23 cellular contexts compared by ENCODE assay signal in the genomic region with DNA sequence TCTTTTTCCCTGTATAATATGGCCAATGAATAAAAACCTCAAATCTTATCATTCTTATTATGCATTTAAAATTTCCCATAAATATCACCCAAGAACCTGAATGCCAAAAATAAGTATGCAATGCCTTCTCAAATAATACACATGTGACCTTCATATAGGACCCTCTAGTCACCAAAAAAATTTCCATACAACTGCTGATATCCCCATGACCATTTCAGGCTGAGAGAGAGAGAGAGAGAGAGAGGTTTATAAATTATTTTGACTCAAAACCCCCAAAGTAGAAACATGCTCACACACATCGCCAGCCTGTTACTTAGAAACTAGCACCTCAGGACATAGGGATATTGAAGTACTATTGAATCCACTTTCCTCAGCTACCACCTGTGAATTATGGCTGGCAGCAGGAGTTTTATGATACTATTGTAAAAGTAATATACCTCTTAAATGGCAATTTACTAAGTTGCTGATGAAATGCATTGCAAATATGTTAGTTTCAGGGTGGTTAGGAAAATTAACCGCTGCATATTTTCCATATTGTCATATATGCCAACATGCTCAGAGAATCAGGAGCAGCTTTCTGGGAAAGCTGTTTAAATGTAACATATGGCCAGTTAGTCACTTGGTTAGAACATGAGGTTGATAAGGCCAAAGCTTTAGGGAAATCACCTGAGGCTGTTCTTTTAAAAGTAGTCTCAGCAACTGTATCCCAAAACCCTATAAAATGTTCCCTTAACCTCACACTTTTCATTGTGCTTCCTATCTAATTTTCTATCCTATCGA.
A peak's percentile ranks its signal among the peaks of the same experiment; 100 is the strongest.
DNase-seq lines count a peak whose midpoint lies in the region; ATAC-seq and TF ChIP-seq lines count a peak whose summit lies in the region.
"Had no signal": no experiment of that assay in that cellular context is flagged by ENCODE, and none has a peak within 500 bp of the region (broad histone marks: within the 10 kb centered on the region; RNA-seq: fewer than 3 reads in every experiment).

No MANE protein-coding gene starts in this region.

- H3K4me2 ChIP-seq in mesenchymal stem cell (ENCODE audit: low read length, poor library complexity, severe bottlenecking) = no peak overlapping the region

- H3K4me3 ChIP-seq in astrocyte of the spinal cord (ENCODE audit: low read depth, low read length) (no peak overlapping the region), mesenchymal stem cell (ENCODE audit: insufficient read depth in 1 of 2, low read depth in 1 of 2, low read length in 2 of 2) (no peak overlapping the region), gastrocnemius medialis (no peak overlapping the region)
- H3K4me3 ChIP-seq: ascending aorta, right lobe of liver, SK-N-MC, transverse colon had no signal

- H3K4ac ChIP-seq in mesenchymal stem cell (ENCODE audit: low read depth in 1 of 2, low read length in 2 of 2) = no peak overlapping the region

- TF ChIP-seq CTCF in astrocyte of the spinal cord (IDR thresholded peaks at IDR 0.05; ENCODE audit: low read depth, low read length) (no peak), gastrocnemius medialis (IDR thresholded peaks at IDR 0.05 in 4 of 5, conservative IDR thresholded peaks at IDR 0.05 in 1 of 5) (no peak)

- no peaks in the 10 kb centered on the region for H3K36me3 ChIP-seq in mesenchymal stem cell (ENCODE audit: control insufficient read depth in 1 of 2, insufficient read depth in 2 of 2, low read depth in 1 of 2, low read length in 2 of 2)
- H3K36me3 ChIP-seq in gastrocnemius medialis = no peaks in the 10 kb centered on the region
- H3K36me3 ChIP-seq: ascending aorta, right lobe of liver, transverse colon had no signal

- H3K27me3 ChIP-seq in mesenchymal stem cell (ENCODE audit: control insufficient read depth in 1 of 2, insufficient read depth in 1 of 2, low read length in 2 of 2) (no peaks in the 10 kb centered on the region), gastrocnemius medialis (peaks cover 0 to 3% (median 0%) of the 10 kb centered on the region in 3 donors)
- H3K27me3 ChIP-seq: ascending aorta, right lobe of liver, transverse colon had no signal

- H2AFZ ChIP-seq in mesenchymal stem cell (ENCODE audit: low read depth, low read length) = no peak overlapping the region

- DNase-seq in activated T-cell treated with anti-CD3 and anti-CD28 coated beads, Interleukin-2, amount 50 U/mL, for 72 hours = no peak
- no peak for DNase-seq in activated T-cell treated with anti-CD3 and anti-CD28 coated beads for 4 hours
- DNase-seq in astrocyte of the spinal cord (ENCODE audit: low read depth, low spot score) = peak; percentile 37
- DNase-seq in mesenchymal stem cell = no peak
- DNase-seq in gastrocnemius medialis = no peak
- DNase-seq in D341Med (ENCODE audit: low spot score) = no peak
- DNase-seq in activated CD4-positive, alpha-beta T cell treated with anti-CD3 and anti-CD28 coated beads for 36 hours = no peak
- DNase-seq in NCI-H774 (lab: John Stamatoyannopoulos, UW) = no peak
- DNase-seq: activated CD4-positive, alpha-beta T cell treated with anti-CD3 and anti-CD28 coated beads for 4 hours; activated naive CD4-positive, alpha-beta T cell treated with anti-CD3 and anti-CD28 coated beads, Interleukin-2, amount 50 U/mL, for 16 hours; C1 segment of cervical spinal cord; NCI-H187; posterior cingulate gyrus; right lobe of liver; T-helper 17 cell; transverse colon had no signal

- H3K18ac ChIP-seq in mesenchymal stem cell (ENCODE audit: low read depth in 1 of 2, low read length in 2 of 2) = no peak overlapping the region

- H3K79me1 ChIP-seq in mesenchymal stem cell (replicated peaks; ENCODE audit: low read length, poor library complexity, severe bottlenecking) = peaks cover 1% of the 10 kb centered on the region

- H3K36me3 Mint-ChIP-seq in activated T-cell treated with anti-CD3 and anti-CD28 coated beads, Interleukin-2, amount 50 U/mL, for 72 hours (ENCODE audit: insufficient read depth in 2 of 2) = peaks cover 2 to 9% of the 10 kb centered on the region in 2 donors
- H3K36me3 Mint-ChIP-seq in activated CD4-positive, alpha-beta T cell treated with anti-CD3 and anti-CD28 coated beads for 36 hours (ENCODE audit: low read depth) = no peaks in the 10 kb centered on the region

- 100% methylated on average over 1 of the region's 3 CpGs for WGBS in mesenchymal stem cell

- POLR2A ChIA-PET in activated CD4-positive, alpha-beta T cell treated with anti-CD3 and anti-CD28 coated beads for 36 hours (lab: Charles Lee) = no interaction called here

- no peak overlapping the region for H2AK5ac ChIP-seq in mesenchymal stem cell (ENCODE audit: low read length, severe bottlenecking)

- H2BK5ac ChIP-seq in mesenchymal stem cell (ENCODE audit: low read depth, low read length, poor library complexity, severe bottlenecking) = no peak overlapping the region

- no peak overlapping the region for H4K91ac ChIP-seq in mesenchymal stem cell (ENCODE audit: low read length)

- H3K14ac ChIP-seq in mesenchymal stem cell (ENCODE audit: low read length in 2 of 2) = no peak overlapping the region

- TF ChIP-seq POLR2A in gastrocnemius medialis (IDR thresholded peaks at IDR 0.05) = no peak

- in situ Hi-C loops in astrocyte of the spinal cord (cut with HindIII; ENCODE audit: low sequenced_read_pairs) (no loop called here), gastrocnemius medialis (cut with MboI; ENCODE audit: low sequenced_read_pairs in 4 of 4) (no loop called here)

- H3K9me3 ChIP-seq in mesenchymal stem cell (ENCODE audit: control insufficient read depth, low read length) (peaks cover 20% of the 10 kb centered on the region), gastrocnemius medialis (peaks cover 0 to 5% (median 0%) of the 10 kb centered on the region in 3 donors)
- H3K9me3 ChIP-seq: right lobe of liver had no signal

- H3K4me1 ChIP-seq in mesenchymal stem cell (ENCODE audit: control insufficient read depth, insufficient read depth, low read depth, low read length) (no peaks in the 10 kb centered on the region), gastrocnemius medialis (no peaks in the 10 kb centered on the region)
- H3K4me1 ChIP-seq: ascending aorta, transverse colon had no signal

- peak in 1 of 2 donors; percentile 43 for ATAC-seq in activated T-cell treated with anti-CD3 and anti-CD28 coated beads, Interleukin-2, amount 50 U/mL, for 72 hours (replicated peaks in 1 of 2)
- no peak for ATAC-seq in gastrocnemius medialis
- ATAC-seq in activated CD4-positive, alpha-beta T cell treated with anti-CD3 and anti-CD28 coated beads for 36 hours = no peak
- ATAC-seq: right lobe of liver, T-helper 17 cell had no signal

- no peak overlapping the region for H2BK120ac ChIP-seq in mesenchymal stem cell (ENCODE audit: low read depth, low read length)

- intact Hi-C loops in gastrocnemius medialis (cut with DNase I; ENCODE audit: low total_unique reads) = no loop called here
- intact Hi-C loops in activated CD4-positive, alpha-beta T cell treated with anti-CD3 and anti-CD28 coated beads for 36 hours (cut with DNase I, micrococcal nuclease) = no loop called here

- peak overlapping the region; percentile 61 for H3K27ac Mint-ChIP-seq in activated T-cell treated with anti-CD3 and anti-CD28 coated beads, Interleukin-2, amount 50 U/mL, for 72 hours
- no peak overlapping the region for H3K27ac Mint-ChIP-seq in activated CD4-positive, alpha-beta T cell treated with anti-CD3 and anti-CD28 coated beads for 36 hours
- H3K27ac Mint-ChIP-seq: activated T-helper 1 cell treated with anti-CD3 and anti-CD28 coated beads, Interleukin-12 subunit alpha, Interleukin-12 subunit beta, Interleukin-2, Interleukin-4 antibody, amounts not matched to agents 30 ng/mL and 10 ng/mL and 1 ng/mL, durations not matched to agents 14 hours and 24 hours and 36 hours; nephron; T-helper 17 cell had no signal

- H3K23ac ChIP-seq in mesenchymal stem cell (ENCODE audit: low read length in 2 of 2) = no peak overlapping the region

- no peak overlapping the region for H3K27ac ChIP-seq in mesenchymal stem cell (ENCODE audit: low read length, poor library complexity, severe bottlenecking)
- H3K27ac ChIP-seq in gastrocnemius medialis = no peak overlapping the region
- H3K27ac ChIP-seq: ascending aorta, epithelial cell of prostate, HL-60, right lobe of liver, SK-N-MC, transverse colon had no signal

- H3K9ac ChIP-seq in mesenchymal stem cell (ENCODE audit: low read length) = peak overlapping the region; percentile 19

- no peak overlapping the region for H2BK15ac ChIP-seq in mesenchymal stem cell (ENCODE audit: low read depth, poor library complexity, severe bottlenecking)

- CTCF ChIA-PET in activated CD4-positive, alpha-beta T cell treated with anti-CD3 and anti-CD28 coated beads for 36 hours (lab: Charles Lee) = interaction anchor here (1.2 kb wide), 1 partner anchor 141 kb away, joined by 4 read pairs; no protein-coding TSS in a partner anchor

- H3K9me3 Mint-ChIP-seq in activated T-cell treated with anti-CD3 and anti-CD28 coated beads, Interleukin-2, amount 50 U/mL, for 72 hours = peaks cover 0 to 6% of the 10 kb centered on the region in 2 donors
- H3K9me3 Mint-ChIP-seq in activated CD4-positive, alpha-beta T cell treated with anti-CD3 and anti-CD28 coated beads for 36 hours (ENCODE audit: low read depth) = peaks cover 7% of the 10 kb centered on the region
- H3K9me3 Mint-ChIP-seq: central memory CD8-positive, alpha-beta T cell had no signal

- H2BK12ac ChIP-seq in mesenchymal stem cell (ENCODE audit: low read length in 2 of 2) = no peak overlapping the region

- H3K4me1 Mint-ChIP-seq in activated T-cell treated with anti-CD3 and anti-CD28 coated beads, Interleukin-2, amount 50 U/mL, for 72 hours (ENCODE audit: low read depth) = peaks cover 7% of the 10 kb centered on the region
- H3K4me1 Mint-ChIP-seq in activated CD4-positive, alpha-beta T cell treated with anti-CD3 and anti-CD28 coated beads for 36 hours = peaks cover 6% of the 10 kb centered on the region
- H3K4me1 Mint-ChIP-seq: central memory CD8-positive, alpha-beta T cell; T-helper 17 cell had no signal

- H3K27me3 Mint-ChIP-seq in activated T-cell treated with anti-CD3 and anti-CD28 coated beads, Interleukin-2, amount 50 U/mL, for 72 hours (ENCODE audit: low read depth) = no peaks in the 10 kb centered on the region
- peaks cover 3% of the 10 kb centered on the region for H3K27me3 Mint-ChIP-seq in activated CD4-positive, alpha-beta T cell treated with anti-CD3 and anti-CD28 coated beads for 36 hours

- no peak overlapping the region for H3K4me3 Mint-ChIP-seq in activated T-cell treated with anti-CD3 and anti-CD28 coated beads, Interleukin-2, amount 50 U/mL, for 72 hours
- no peak overlapping the region for H3K4me3 Mint-ChIP-seq in activated CD4-positive, alpha-beta T cell treated with anti-CD3 and anti-CD28 coated beads for 36 hours
- H3K4me3 Mint-ChIP-seq: activated T-helper 1 cell treated with anti-CD3 and anti-CD28 coated beads, Interleukin-12 subunit alpha, Interleukin-12 subunit beta, Interleukin-2, Interleukin-4 antibody, amounts not matched to agents 30 ng/mL and 10 ng/mL and 1 ng/mL, durations not matched to agents 14 hours and 24 hours and 36 hours; central memory CD8-positive, alpha-beta T cell; nephron; T-helper 17 cell had no signal

- no peak overlapping the region for H4K8ac ChIP-seq in mesenchymal stem cell (ENCODE audit: low read length)
